Comparison of ENCODE assay signal across 8 cellular contexts in the genomic region with DNA sequence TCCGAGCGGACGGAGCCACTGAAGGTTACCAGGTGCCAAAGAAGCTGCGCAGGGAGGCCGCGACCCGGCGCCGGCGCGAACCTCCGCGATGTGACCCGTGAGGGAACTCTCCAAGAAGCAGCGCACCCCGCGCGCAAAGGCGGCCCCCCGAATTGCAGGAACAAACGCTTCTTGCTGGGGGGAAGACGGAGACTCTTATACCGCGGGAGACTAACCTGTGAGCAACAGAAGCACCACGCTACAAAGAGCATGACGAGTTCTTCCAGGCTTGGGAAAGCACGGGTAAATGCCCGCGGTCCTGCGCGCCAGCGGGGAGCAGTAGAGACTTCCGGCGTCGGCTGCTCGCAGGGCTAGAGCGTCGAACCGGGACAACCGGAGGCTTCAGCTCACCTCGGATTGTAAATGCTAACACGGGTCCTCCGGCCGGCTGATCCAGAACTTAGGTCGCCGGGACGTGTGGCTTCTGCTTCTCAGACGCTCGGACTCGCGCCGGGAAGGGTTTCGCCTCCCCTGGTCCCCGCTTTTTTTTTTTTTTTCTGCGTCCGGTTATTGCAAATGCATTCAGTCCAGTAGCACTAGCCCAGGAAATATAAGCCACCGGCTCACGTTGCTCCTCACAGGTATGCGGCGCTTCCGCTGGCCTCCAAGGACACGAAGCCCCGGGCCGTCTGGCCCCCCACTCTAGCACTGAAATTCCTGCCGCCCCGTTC. TPM values are rescaled to one million over a fixed set of nuclear protein-coding genes. Genes with fewer than 3 reads are reported as not detected.
DNase-seq lines count a peak whose midpoint lies in the region; ATAC-seq and TF ChIP-seq lines count a peak whose summit lies in the region.

A gene with protein sequence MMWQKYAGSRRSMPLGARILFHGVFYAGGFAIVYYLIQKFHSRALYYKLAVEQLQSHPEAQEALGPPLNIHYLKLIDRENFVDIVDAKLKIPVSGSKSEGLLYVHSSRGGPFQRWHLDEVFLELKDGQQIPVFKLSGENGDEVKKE (minus strand): TSS at position 310 of the 710 bp plus-strand sequence. CDS start 80,909 bp downstream, outside the sequence.

- peak; percentile 92 for ATAC-seq in GM18498 (IDR thresholded peaks at IDR 0.05; ENCODE audit: unreplicated experiment)
- ATAC-seq in HG02938 (IDR thresholded peaks at IDR 0.05; ENCODE audit: unreplicated experiment), result peak; percentile 65
- peak; percentile 98 to 99 (median 98) for ATAC-seq in psoas muscle

- H3K4me3 ChIP-seq in right atrium auricular region (peak within 1 kb of the TSS; percentile 85 to 87), psoas muscle (peak within 1 kb of the TSS; percentile 77), urinary bladder (ENCODE audit: low read depth, low read length) (peak within 1 kb of the TSS; percentile 79)

- peaks cover 0 to 8% of the 10 kb centered on the region in 2 donors for H3K4me1 ChIP-seq in right atrium auricular region
- H3K4me1 ChIP-seq in psoas muscle, result peaks cover 34% of the 10 kb centered on the region
- peaks cover 4% of the 10 kb centered on the region for H3K4me1 ChIP-seq in urinary bladder (ENCODE audit: insufficient read depth)

- H3K27ac ChIP-seq in angular gyrus (ENCODE audit: low read depth, low read length) (peak within 1 kb of the TSS; percentile 55), right atrium auricular region (peak within 1 kb of the TSS; percentile 86 to 90), psoas muscle (peak within 1 kb of the TSS; percentile 96), urinary bladder (ENCODE audit: low read depth) (peak within 1 kb of the TSS; percentile 63)

- DNase-seq in NCI-H187 (lab: John Stamatoyannopoulos, UW), result peak; percentile 50 to 81
- peak; percentile 50 to 91 (median 71) for DNase-seq in T-helper 2 cell
- peak; percentile 87 for DNase-seq in right atrium auricular region (ENCODE audit: low spot score)
- peak; percentile 88 to 94 for DNase-seq in psoas muscle

- H3K27me3 ChIP-seq in right atrium auricular region (no peaks in the 10 kb centered on the region), psoas muscle (ENCODE audit: insufficient read depth in 3 of 3, low read length in 2 of 3) (no peaks in the 10 kb centered on the region)

- WGBS in psoas muscle, 3 donors, result 0% methylated on average over 66 of the region's 66 CpGs
- WGBS in urinary bladder, result under 1% methylated on average over 66 of the region's 66 CpGs

- intact Hi-C loops in psoas muscle (cut with DNase I), result loop anchor here (10.0 kb wide), 3 partner anchors 55 to 255 kb away; no protein-coding TSS in a partner anchor

- no peaks in the 10 kb centered on the region for H3K9me3 ChIP-seq in right atrium auricular region
- H3K9me3 ChIP-seq in psoas muscle, result no peaks in the 10 kb centered on the region

- no peaks in the 10 kb centered on the region for H3K36me3 ChIP-seq in right atrium auricular region
- no peaks in the 10 kb centered on the region for H3K36me3 ChIP-seq in psoas muscle (ENCODE audit: insufficient read depth in 1 of 2, low read depth in 1 of 2)
- H3K36me3 ChIP-seq in urinary bladder (ENCODE audit: insufficient read depth), result no peaks in the 10 kb centered on the region

- TF ChIP-seq CTCF in right atrium auricular region (IDR thresholded peaks at IDR 0.05) (peak in 1 of 2 donors; percentile 21), psoas muscle (IDR thresholded peaks at IDR 0.05) (no peak)

RNA-seq across cellular contexts. Expression of the gene that starts here (rescaled TPM):
- total RNA-seq in right atrium auricular region (10 to 100 TPM; 53.6 to 56.0 TPM), psoas muscle (10 to 100 TPM; 41.5 to 60.7 (median 53.9) TPM), urinary bladder (75.0 TPM)
- polyA plus RNA-seq in psoas muscle (10 to 100 TPM; 60.5 to 74.9 (median 74.6) TPM), urinary bladder (28.2 TPM)

Comparison
In these comparisons a context has a peak if more than half of its experiments do, and no peak if none do; other contexts are left out.
1. Peak in every context shown above with its lines: DNase-seq, ATAC-seq, H3K4me3 ChIP-seq and H3K27ac ChIP-seq.